ENCODE assay signal across 20 cellular contexts in the genomic region with DNA sequence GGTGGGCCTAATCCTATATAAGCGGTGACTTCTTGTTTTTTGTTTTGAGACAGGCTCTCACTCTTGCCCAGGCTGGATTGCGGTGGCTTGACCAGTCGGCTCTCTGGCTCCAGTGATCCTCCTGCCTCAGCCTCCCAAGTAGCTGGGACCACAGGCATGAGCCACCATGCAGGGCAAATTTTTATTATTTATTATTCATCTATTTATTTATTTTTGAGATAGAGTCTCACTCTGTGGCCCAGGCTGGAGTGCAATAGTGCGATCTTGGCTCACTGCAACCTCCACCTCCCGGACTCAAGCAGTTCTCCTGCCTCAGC. TPM values are rescaled to one million over a fixed set of nuclear protein-coding genes. Genes with fewer than 3 reads are reported as not detected.
DNase-seq lines count a peak whose midpoint lies in the region; ATAC-seq, FAIRE-seq and TF ChIP-seq lines count a peak whose summit lies in the region.
"Had no signal": no experiment of that assay in that cellular context is flagged by ENCODE, and none has a peak within 500 bp of the region (broad histone marks: within the 10 kb centered on the region; RNA-seq: fewer than 3 reads in every experiment).

No MANE protein-coding gene starts in this region.

- H3K27me3 Mint-ChIP-seq in activated naive CD4-positive, alpha-beta T cell treated with anti-CD3 and anti-CD28 coated beads, Interleukin-2, amount 10 ng/mL, durations not matched to agents 7 days and 5 days = no peaks in the 10 kb centered on the region
- no peaks in the 10 kb centered on the region for H3K27me3 Mint-ChIP-seq in stimulated activated memory B cell treated with anti-CD40 and anti-IgM and Interleukin-4, amounts not matched to agents 10 μg/mL and 1 μg/mL and 100 μg/mL, for 72 hours
- H3K27me3 Mint-ChIP-seq: activated B cell treated with CpG ODN at 0.5 μM for 24 hours; naive thymus-derived CD8-positive, alpha-beta T cell; T-helper 17 cell had no signal

- peak overlapping the region; percentile 85 for H3K27ac ChIP-seq in KOPT-K1 (ENCODE audit: low read depth, low read length, poor library complexity, severe bottlenecking)
- peak overlapping the region; percentile 97 for H3K27ac ChIP-seq in K562 (ENCODE audit: extremely low read depth, low read depth, low read length)
- H3K27ac ChIP-seq in thoracic aorta = peak overlapping the region; percentile 76 to 93

- H3K4me1 Mint-ChIP-seq in activated naive CD4-positive, alpha-beta T cell treated with anti-CD3 and anti-CD28 coated beads, Interleukin-2, amount 10 ng/mL, durations not matched to agents 7 days and 5 days = peaks cover 78% of the 10 kb centered on the region
- H3K4me1 Mint-ChIP-seq in stimulated activated memory B cell treated with anti-CD40 and anti-IgM and Interleukin-4, amounts not matched to agents 10 μg/mL and 1 μg/mL and 100 μg/mL, for 72 hours = peaks cover 43% of the 10 kb centered on the region

- POLR2A ChIA-PET in K562 (lab: Yijun Ruan, JAX) = interaction anchor here (0.6 kb wide), 1 partner anchor 41 kb away, joined by 3 read pairs; no protein-coding TSS in a partner anchor

- H3K4me1 ChIP-seq in K562 (replicated peaks in 1 of 2; ENCODE audit: control insufficient read depth in 2 of 2, insufficient read depth in 2 of 2, low read length in 2 of 2) (peaks cover 65 to 70% of the 10 kb centered on the region in 2 experiments), thoracic aorta (ENCODE audit: control insufficient read depth in 1 of 2, low read depth in 2 of 2) (peaks cover 15 to 31% of the 10 kb centered on the region in 2 donors)

- peak overlapping the region; percentile 51 for H3K4me2 ChIP-seq in K562 (ENCODE audit: insufficient read depth, low read length)

- H3K36me3 Mint-ChIP-seq in activated naive CD4-positive, alpha-beta T cell treated with anti-CD3 and anti-CD28 coated beads, Interleukin-2, amount 10 ng/mL, durations not matched to agents 7 days and 5 days = peaks cover 2% of the 10 kb centered on the region
- no peaks in the 10 kb centered on the region for H3K36me3 Mint-ChIP-seq in stimulated activated memory B cell treated with anti-CD40 and anti-IgM and Interleukin-4, amounts not matched to agents 10 μg/mL and 1 μg/mL and 100 μg/mL, for 72 hours

- TF ChIP-seq RAD21 in K562 (CRISPR knock-in tag; conservative IDR thresholded peaks at IDR 0.05 in 1 of 2, IDR thresholded peaks at IDR 0.05 in 1 of 2) = no peak

- peak overlapping the region; percentile 68 for H3K27ac Mint-ChIP-seq in activated naive CD4-positive, alpha-beta T cell treated with anti-CD3 and anti-CD28 coated beads, Interleukin-2, amount 10 ng/mL, durations not matched to agents 7 days and 5 days
- H3K27ac Mint-ChIP-seq in stimulated activated memory B cell treated with anti-CD40 and anti-IgM and Interleukin-4, amounts not matched to agents 10 μg/mL and 1 μg/mL and 100 μg/mL, for 72 hours = no peak overlapping the region
- H3K27ac Mint-ChIP-seq: memory B cell had no signal

- H3K4me3 Mint-ChIP-seq in activated naive CD4-positive, alpha-beta T cell treated with anti-CD3 and anti-CD28 coated beads, Interleukin-2, amount 10 ng/mL, durations not matched to agents 7 days and 5 days = no peak overlapping the region
- H3K4me3 Mint-ChIP-seq in stimulated activated memory B cell treated with anti-CD40 and anti-IgM and Interleukin-4, amounts not matched to agents 10 μg/mL and 1 μg/mL and 100 μg/mL, for 72 hours = no peak overlapping the region
- H3K4me3 Mint-ChIP-seq: activated B cell treated with CpG ODN at 0.5 μM for 24 hours, memory B cell, T-helper 17 cell had no signal

- H3K4me3 ChIP-seq in K562 (no peak overlapping the region), thoracic aorta (no peak overlapping the region)

- no peaks in the 10 kb centered on the region for H3K36me3 ChIP-seq in KOPT-K1 (ENCODE audit: insufficient read depth, low read length)
- no peaks in the 10 kb centered on the region for H3K36me3 ChIP-seq in K562 (ENCODE audit: control insufficient read depth, insufficient read depth, low read length)
- peaks cover 5% of the 10 kb centered on the region for H3K36me3 ChIP-seq in thoracic aorta

- H3K9me3 Mint-ChIP-seq in activated naive CD4-positive, alpha-beta T cell treated with anti-CD3 and anti-CD28 coated beads, Interleukin-2, amount 10 ng/mL, durations not matched to agents 7 days and 5 days = no peaks in the 10 kb centered on the region
- H3K9me3 Mint-ChIP-seq in stimulated activated memory B cell treated with anti-CD40 and anti-IgM and Interleukin-4, amounts not matched to agents 10 μg/mL and 1 μg/mL and 100 μg/mL, for 72 hours = no peaks in the 10 kb centered on the region
- H3K9me3 Mint-ChIP-seq: activated B cell treated with CpG ODN at 0.5 μM for 24 hours; memory B cell; naive thymus-derived CD8-positive, alpha-beta T cell had no signal

- H4K20me1 ChIP-seq in K562 (replicated peaks; ENCODE audit: control insufficient read depth, insufficient read depth, low read length) = no peaks in the 10 kb centered on the region

- H2AFZ ChIP-seq in K562 (ENCODE audit: low read depth, low read length) = peak overlapping the region; percentile 73

- no peak for TF ChIP-seq POLR2A in K562 (conservative IDR thresholded peaks at IDR 0.05)

- H3K9me1 ChIP-seq in K562 (ENCODE audit: control insufficient read depth, insufficient read depth, low read length) = no peaks in the 10 kb centered on the region

- no peaks in the 10 kb centered on the region for H3K27me3 ChIP-seq in K562 (ENCODE audit: control insufficient read depth in 2 of 2, insufficient read depth in 2 of 2, low read length in 2 of 2)
- H3K27me3 ChIP-seq in thoracic aorta (replicated peaks; ENCODE audit: insufficient read depth) = no peaks in the 10 kb centered on the region

- in situ Hi-C loops in K562 (cut with MboI) = no loop called here

- intact Hi-C loops in K562 (cut with micrococcal nuclease) = no loop called here

- CTCF ChIA-PET in activated naive CD4-positive, alpha-beta T cell treated with anti-CD3 and anti-CD28 coated beads, Interleukin-2, amount 10 ng/mL, durations not matched to agents 7 days and 5 days (lab: Charles Lee) = interaction anchor here (0.9 kb wide), 1 partner anchor 10 kb away, joined by 3 read pairs; no protein-coding TSS in a partner anchor
- CTCF ChIA-PET in K562 (lab: Yijun Ruan, JAX; ENCODE audit: low intra/inter-chr PET ratio) = no interaction called here

- BruUV-seq in K562 (replicated peaks; lab: Mats Ljungman, UMichigan) = no TSS peak

- H3K79me2 ChIP-seq in K562 (ENCODE audit: control insufficient read depth, insufficient read depth, low read length) = peaks cover 8% of the 10 kb centered on the region; the same call in 2 of the 3 replicates

- H3K9me3 ChIP-seq in KOPT-K1 (ENCODE audit: insufficient read depth, low read length, poor library complexity, severe bottlenecking) (no peaks in the 10 kb centered on the region), K562 (replicated peaks; ENCODE audit: control insufficient read depth, insufficient read depth, low read depth, low read length) (no peaks in the 10 kb centered on the region), thoracic aorta (no peaks in the 10 kb centered on the region)

- no peak for ATAC-seq in K562
- ATAC-seq in thoracic aorta (ENCODE audit: insufficient number of reproducible peaks, low FRiP score, low read depth) = no peak
- no peak for ATAC-seq in stimulated activated memory B cell treated with anti-CD40 and anti-IgM and Interleukin-4, amounts not matched to agents 10 μg/mL and 1 μg/mL and 100 μg/mL, for 72 hours
- ATAC-seq: naive thymus-derived CD8-positive, alpha-beta T cell; T-helper 17 cell had no signal

- 60% methylated on average over 5 of the region's 5 CpGs for WGBS in K562 (ENCODE audit: insufficient coverage, low coverage, missing lambda C conversion rate)

- peak overlapping the region; percentile 61 to 76 for H3K9ac ChIP-seq in K562 (ENCODE audit: insufficient read depth in 1 of 2, low read depth in 2 of 2, low read length in 2 of 2)

- no peak for FAIRE-seq in K562 (lab: Jason Lieb, UNC)
- FAIRE-seq: colon, kidney, small intestine had no signal

- TF ChIP-seq EP300 in K562 (IDR thresholded peaks at IDR 0.05; ENCODE audit: low read length) = no peak

- TF ChIP-seq CTCF in K562 (IDR thresholded peaks at IDR 0.05 in 2 of 3, conservative IDR thresholded peaks at IDR 0.05 in 1 of 3; ENCODE audit: insufficient read depth in 2 of 3, low read depth in 1 of 3, low read length in 3 of 3) (no peak), thoracic aorta (IDR thresholded peaks at IDR 0.05) (no peak)

- no peak for DNase-seq in activated naive CD4-positive, alpha-beta T cell treated with anti-CD3 and anti-CD28 coated beads, Interleukin-2, amount 10 ng/mL, durations not matched to agents 7 days and 5 days
- DNase-seq in activated naive CD4-positive, alpha-beta T cell (lab: John Stamatoyannopoulos, UW) = no peak
- DNase-seq in K562 (ENCODE audit: extremely low read depth in 1 of 4, low spot score in 3 of 4) (no peak), thoracic aorta (ENCODE audit: low spot score) (no peak), DMS 273 treated with DMSO at 0.1 percent for 48 hours (lab: John Stamatoyannopoulos, UW) (no peak)
- no peak for DNase-seq in stimulated activated naive CD4-positive, alpha-beta T cell treated with Interleukin-2 at 50 U/mL for 16 hours (lab: John Stamatoyannopoulos, UW)
- DNase-seq: activated B cell treated with CpG ODN at 0.5 μM for 24 hours; activated naive CD4-positive, alpha-beta T cell treated with Interleukin-2 at 50 U/mL for 16 hours; hypothalamus; kidney; NCI-H1694 treated with DMSO at 0.1 percent for 48 hours; Right ventricle myocardium superior; small intestine; stimulated activated CD8-positive, alpha-beta memory T cell treated with anti-CD3 and anti-CD28 coated beads, Interleukin-4, amount 100 ng/mL, for 48 hours; T-helper 17 cell had no signal

RNA-seq across cellular contexts. Expression of a gene that starts 4.7 kb away (rescaled TPM):
- total RNA-seq in K562 (2011; cell fraction: chromatin; rRNA removed; ENCODE audit: low replicate concordance) = 548 and 579 TPM in 2 replicates
- 219 and 226 TPM in 2 replicates for total RNA-seq in K562 (2011; cell fraction: nucleolus; rRNA removed)
- total RNA-seq in K562 (2011; cell fraction: nucleoplasm; rRNA removed) = 260 and 263 TPM in 2 replicates
- 13.2 and 17.1 TPM in 2 replicates for total RNA-seq in K562 (2014; rRNA removed)
- 19.8 and 20.9 TPM in 2 replicates for total RNA-seq in K562 (2014; rRNA removed; fragmentation: Illumina TruSeq; extraction: Trizol)
- 17.8 and 17.9 TPM in 2 replicates for total RNA-seq in K562 (2015; rRNA removed; fragmentation: Illumina TruSeq; extraction: Trizol)
- 33.6 and 34.3 TPM in 2 replicates for total RNA-seq in K562 (2021)
- polyA plus RNA-seq in K562 (2011; rRNA removed) = 26.7 and 36.2 TPM in 2 replicates
- 14.1 and 15.8 TPM in 2 replicates for polyA plus RNA-seq in K562 (2011; cell fraction: cytosol; rRNA removed)
- 220 and 234 TPM in 2 replicates for polyA plus RNA-seq in K562 (2011; cell fraction: nucleus; rRNA removed)
- polyA plus RNA-seq in K562 (2012) = 27.2 and 54.8 TPM in 2 replicates
- polyA plus RNA-seq in K562 (2014; fragmentation: Illumina TruSeq; extraction: Trizol) = 24.2 and 26.9 TPM in 2 replicates
- 1 to 10 TPM; 5.3 to 7.1 TPM for polyA plus RNA-seq in K562 (2014; fragmentation: Nextera tagmentation; extraction: Ambion mirVana)
- polyA plus RNA-seq in K562 (2014; rRNA removed) = 15.9 and 20.1 TPM in 2 replicates
- polyA minus RNA-seq in K562 (2011; rRNA and poly(A)+ RNA removed) = 58.3 and 80.5 TPM in 2 replicates
- polyA minus RNA-seq in K562 (2011; cell fraction: cytosol; rRNA and poly(A)+ RNA removed) = 48.1 and 56.1 TPM in 2 replicates
- 71.6 and 112 TPM in 2 replicates for polyA minus RNA-seq in K562 (2011; cell fraction: nucleus; rRNA and poly(A)+ RNA removed)
- total RNA-seq in thoracic aorta = 100 to 1,000 TPM; 150 to 174 TPM

RNA-seq across cellular contexts. Expression of a gene that starts 35.8 kb away (rescaled TPM):
- 8.5 and 21.1 TPM in 2 replicates for total RNA-seq in K562 (2011; cell fraction: chromatin; rRNA removed; ENCODE audit: low replicate concordance)
- 13.3 and 15.8 TPM in 2 replicates for total RNA-seq in K562 (2011; cell fraction: nucleolus; rRNA removed)
- 6.9 and 13.1 TPM in 2 replicates for total RNA-seq in K562 (2011; cell fraction: nucleoplasm; rRNA removed)
- total RNA-seq in K562 (2014; rRNA removed) = 1.5 and 3.4 TPM in 2 replicates
- total RNA-seq in K562 (2014; rRNA removed; fragmentation: Illumina TruSeq; extraction: Trizol) = 0.38 and 0.91 TPM in 2 replicates
- total RNA-seq in K562 (2015; rRNA removed; fragmentation: Illumina TruSeq; extraction: Trizol) = 1.0 and 1.4 TPM in 2 replicates
- 3.1 and 4.0 TPM in 2 replicates for total RNA-seq in K562 (2021)
- 0.52 and 0.53 TPM in 2 replicates for polyA plus RNA-seq in K562 (2011; rRNA removed)
- polyA plus RNA-seq in K562 (2011; cell fraction: cytosol; rRNA removed) = 0.43 and 1.2 TPM in 2 replicates
- 4.1 and 8.1 TPM in 2 replicates for polyA plus RNA-seq in K562 (2011; cell fraction: nucleus; rRNA removed)
- polyA plus RNA-seq in K562 (2012) = 2.7 and 5.4 TPM in 2 replicates
- polyA plus RNA-seq in K562 (2014; fragmentation: Illumina TruSeq; extraction: Trizol) = 1.4 and 1.9 TPM in 2 replicates
- polyA plus RNA-seq in K562 (2014; fragmentation: Nextera tagmentation; extraction: Ambion mirVana) = under 1 TPM in 1 of 2 experiments, not detected in 1; 0.06 TPM
- polyA plus RNA-seq in K562 (2014; rRNA removed) = 2.8 and 4.2 TPM in 2 replicates
- polyA minus RNA-seq in K562 (2011; rRNA and poly(A)+ RNA removed) = 0.46 TPM in 1 of 2 replicates, not detected in the other
- polyA minus RNA-seq in K562 (2011; cell fraction: cytosol; rRNA and poly(A)+ RNA removed) = 0.57 and 1.9 TPM in 2 replicates
- polyA minus RNA-seq in K562 (2011; cell fraction: nucleus; rRNA and poly(A)+ RNA removed) = 1.2 and 2.0 TPM in 2 replicates
- 10 to 100 TPM; 41.1 to 69.2 TPM for total RNA-seq in thoracic aorta

RNA-seq across cellular contexts. Expression of a gene that starts 35.9 kb away (rescaled TPM):
- total RNA-seq in K562 (2011; cell fraction: chromatin; rRNA removed; ENCODE audit: low replicate concordance) = 47.4 and 72.7 TPM in 2 replicates
- total RNA-seq in K562 (2011; cell fraction: nucleolus; rRNA removed) = 43.5 and 52.4 TPM in 2 replicates
- total RNA-seq in K562 (2011; cell fraction: nucleoplasm; rRNA removed) = 40.5 and 41.1 TPM in 2 replicates
- 5.1 and 7.3 TPM in 2 replicates for total RNA-seq in K562 (2014; rRNA removed)
- total RNA-seq in K562 (2014; rRNA removed; fragmentation: Illumina TruSeq; extraction: Trizol) = 2.5 and 2.6 TPM in 2 replicates
- total RNA-seq in K562 (2015; rRNA removed; fragmentation: Illumina TruSeq; extraction: Trizol) = 4.6 and 4.9 TPM in 2 replicates
- total RNA-seq in K562 (2021) = 11.8 and 15.7 TPM in 2 replicates
- 2.5 and 4.8 TPM in 2 replicates for polyA plus RNA-seq in K562 (2011; rRNA removed)
- polyA plus RNA-seq in K562 (2011; cell fraction: cytosol; rRNA removed) = 3.7 and 4.2 TPM in 2 replicates
- 19.2 and 29.1 TPM in 2 replicates for polyA plus RNA-seq in K562 (2011; cell fraction: nucleus; rRNA removed)
- 13.7 and 21.2 TPM in 2 replicates for polyA plus RNA-seq in K562 (2012)
- polyA plus RNA-seq in K562 (2014; fragmentation: Illumina TruSeq; extraction: Trizol) = 6.3 and 11.2 TPM in 2 replicates
- under 1 TPM; 0.25 to 0.31 TPM for polyA plus RNA-seq in K562 (2014; fragmentation: Nextera tagmentation; extraction: Ambion mirVana)
- polyA plus RNA-seq in K562 (2014; rRNA removed) = 8.2 and 9.8 TPM in 2 replicates
- polyA minus RNA-seq in K562 (2011; rRNA and poly(A)+ RNA removed) = 2.6 TPM in 2 replicates
- 4.5 and 6.9 TPM in 2 replicates for polyA minus RNA-seq in K562 (2011; cell fraction: cytosol; rRNA and poly(A)+ RNA removed)
- polyA minus RNA-seq in K562 (2011; cell fraction: nucleus; rRNA and poly(A)+ RNA removed) = 3.4 and 6.3 TPM in 2 replicates
- 10 to 100 TPM; 22.2 to 51.8 TPM for total RNA-seq in thoracic aorta
